In the genomic region with DNA sequence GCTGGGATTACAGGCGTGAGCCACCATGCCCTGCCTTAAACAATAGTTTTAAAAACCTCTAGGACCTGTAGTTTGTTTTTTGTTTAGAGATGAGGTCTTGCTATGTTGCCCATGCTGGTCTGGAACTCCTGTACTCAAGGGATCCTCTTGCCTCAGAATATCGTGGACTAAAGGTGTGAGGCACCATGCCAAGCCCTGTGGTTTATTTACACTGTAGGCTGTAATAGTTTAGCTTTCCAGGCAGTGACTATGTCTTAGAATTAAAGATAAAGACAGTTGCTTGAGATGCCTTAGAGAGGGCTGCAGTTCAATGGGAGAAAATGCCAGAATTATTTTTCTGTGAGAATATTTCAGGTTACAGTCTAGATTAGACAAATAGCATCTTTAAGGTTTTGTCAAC, we compare ENCODE assay signal across 12 cellular contexts.
A peak's percentile ranks its signal among the peaks of the same experiment; 100 is the strongest.
DNase-seq lines count a peak whose midpoint lies in the region; ATAC-seq and TF ChIP-seq lines count a peak whose summit lies in the region.
"Had no signal": no experiment of that assay in that cellular context is flagged by ENCODE, and none has a peak within 500 bp of the region (broad histone marks: within the 10 kb centered on the region; RNA-seq: fewer than 3 reads in every experiment).

No MANE protein-coding gene starts in this region.

- no peak for TF ChIP-seq EP300 in ovary (IDR thresholded peaks at IDR 0.05)

- no peak overlapping the region for H2AFZ ChIP-seq in MM.1S (ENCODE audit: low read length)

- no peak overlapping the region for H3K27ac ChIP-seq in ovary
- H3K27ac ChIP-seq in MM.1S (ENCODE audit: low read length): no peak overlapping the region

- intact Hi-C loops in ovary (cut with DNase I): loop anchor here in 1 of 4 donors (10.0 kb wide), 1 partner anchor 70 kb away; a partner anchor contains a TSS

- H3K4me3 Mint-ChIP-seq in central memory CD8-positive, alpha-beta T cell: no peak overlapping the region

- H3K4me1 ChIP-seq in ovary (ENCODE audit: insufficient read depth) (peaks cover 14% of the 10 kb centered on the region), MM.1S (ENCODE audit: low read length) (peaks cover 49% of the 10 kb centered on the region)
- H3K4me1 ChIP-seq: HAP-1 had no signal

- H3K4me3 ChIP-seq in ovary: no peak overlapping the region
- no peak overlapping the region for H3K4me3 ChIP-seq in MM.1S (ENCODE audit: low read length)
- H3K4me3 ChIP-seq: GM12878, HAP-1 had no signal

- no peaks in the 10 kb centered on the region for H3K9me3 ChIP-seq in ovary
- no peaks in the 10 kb centered on the region for H3K9me3 ChIP-seq in MM.1S (replicated peaks; ENCODE audit: insufficient read depth, low read length)
- H3K9me3 ChIP-seq: HAP-1 had no signal

- H3K27ac Mint-ChIP-seq in central memory CD8-positive, alpha-beta T cell (ENCODE audit: low read depth): peak overlapping the region; percentile 53

- no peaks in the 10 kb centered on the region for H3K36me3 ChIP-seq in ovary
- H3K36me3 ChIP-seq in MM.1S (replicated peaks; ENCODE audit: insufficient read depth, low read length): no peaks in the 10 kb centered on the region
- H3K36me3 ChIP-seq: HAP-1 had no signal

- H3K36me3 Mint-ChIP-seq in central memory CD8-positive, alpha-beta T cell (ENCODE audit: insufficient read depth): peaks cover 7% of the 10 kb centered on the region

- no peaks in the 10 kb centered on the region for H3K27me3 Mint-ChIP-seq in central memory CD8-positive, alpha-beta T cell

- TF ChIP-seq CTCF in ovary (IDR thresholded peaks at IDR 0.05) (no peak), MM.1S (IDR thresholded peaks at IDR 0.05; ENCODE audit: low read length) (no peak)

- peaks cover 5% of the 10 kb centered on the region for H3K9me3 Mint-ChIP-seq in central memory CD8-positive, alpha-beta T cell

- WGBS in ovary, 3 donors: 32 to 35% (median 35%) methylated on average over 2 of the region's 2 CpGs

- no peak for ATAC-seq in central memory CD8-positive, alpha-beta T cell (replicated peaks; ENCODE audit: extremely low read depth, poor library complexity, severe bottlenecking)
- no peak for ATAC-seq in GM18511 (IDR thresholded peaks at IDR 0.05; ENCODE audit: unreplicated experiment)
- ATAC-seq: GM12878 had no signal

- H3K4me2 ChIP-seq in MM.1S (ENCODE audit: low read depth, low read length): no peak overlapping the region

- DNase-seq in EL (peak; percentile 28), RPMI7951 (ENCODE audit: low read depth) (peak; percentile 41), ovary (peak in 4 of 5 donors; percentile 46 to 67 (median 52)), MM.1S (no peak)
- no peak for DNase-seq in central memory CD8-positive, alpha-beta T cell (ENCODE audit: low spot score in 2 of 2)
- DNase-seq in stimulated activated naive CD4-positive, alpha-beta T cell (lab: John Stamatoyannopoulos, UW): no peak
- DNase-seq: DMS153, NCI-H2081, T1000 had no signal

- H3K27me3 ChIP-seq in ovary (no peaks in the 10 kb centered on the region), MM.1S (replicated peaks; ENCODE audit: insufficient read depth, low read length) (no peaks in the 10 kb centered on the region)

- H4K20me1 ChIP-seq in MM.1S (ENCODE audit: insufficient read depth, low read length): no peaks in the 10 kb centered on the region

- H3K79me2 ChIP-seq in MM.1S (ENCODE audit: low read length): no peaks in the 10 kb centered on the region

- no peak overlapping the region for H3K9ac ChIP-seq in MM.1S (ENCODE audit: low read length)

- no peaks in the 10 kb centered on the region for H3K9me2 ChIP-seq in MM.1S (replicated peaks; ENCODE audit: insufficient read depth, low read length)

- TF ChIP-seq POLR2A in ovary (IDR thresholded peaks at IDR 0.05): no peak

- H3K4me1 Mint-ChIP-seq in central memory CD8-positive, alpha-beta T cell: peaks cover 45% of the 10 kb centered on the region

- peaks cover 34% of the 10 kb centered on the region for H3F3A ChIP-seq in MM.1S (ENCODE audit: insufficient read depth, low read length)

Comparison
In these comparisons a context has a peak if more than half of its experiments do, and no peak if none do; other contexts are left out.
1. DNase-seq: peak in EL (single experiment), RPMI7951 (single experiment) and ovary (4 of 5); none in central memory CD8-positive, alpha-beta T cell (0 of 2), stimulated activated naive CD4-positive, alpha-beta T cell (0 of 6) and MM.1S (single experiment).